ENCODE assay signal across 1 cellular context in the genomic region with DNA sequence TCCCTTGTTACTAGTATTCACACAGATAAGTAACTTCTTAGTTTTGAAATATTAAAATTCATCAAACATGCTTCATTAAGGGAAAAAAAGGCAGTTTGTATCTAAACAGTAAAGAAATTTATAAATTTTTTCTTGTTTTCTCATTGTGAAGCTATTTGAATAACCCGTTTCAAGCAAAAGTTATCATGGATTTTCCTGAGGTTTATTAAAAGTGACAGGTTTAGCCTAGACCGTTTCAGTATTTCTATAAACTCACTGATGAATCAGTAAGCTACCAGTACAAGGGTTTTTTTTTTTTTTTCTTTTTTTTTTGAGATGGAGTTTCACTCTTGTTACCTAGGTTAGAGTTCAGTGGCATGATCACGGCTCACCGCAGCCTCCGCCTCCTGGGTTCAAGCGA.
TF ChIP-seq lines count a peak whose summit lies in the region.

No MANE protein-coding gene starts in this region.

TF ChIP-seq in SK-N-SH treated with all-trans-retinoic acid at 6 μM for 48 hours, 23 proteins besides CTCF, POLR2A, EP300 and RAD21 (continued from another document):
- TF ChIP-seq ARNTL (CRISPR knock-in tag; IDR thresholded peaks at IDR 0.05; ENCODE audit: borderline replicate concordance, low read depth) (no peak), RARB (CRISPR knock-in tag; IDR thresholded peaks at IDR 0.05) (no peak), SNAI2 (CRISPR knock-in tag; IDR thresholded peaks at IDR 0.05) (no peak), ESRRG (CRISPR knock-in tag; IDR thresholded peaks at IDR 0.05) (no peak), OSR1 (CRISPR knock-in tag; IDR thresholded peaks at IDR 0.05) (no peak), ZC3H10 (CRISPR knock-in tag; IDR thresholded peaks at IDR 0.05) (no peak), ZNF8 (CRISPR knock-in tag; IDR thresholded peaks at IDR 0.05) (no peak), TCF4 (CRISPR knock-in tag; IDR thresholded peaks at IDR 0.05; ENCODE audit: borderline replicate concordance) (no peak), GLIS3 (CRISPR knock-in tag; IDR thresholded peaks at IDR 0.05) (no peak)
TF ChIP-seq in SK-N-SH treated with all-trans-retinoic acid at 6 μM for 48 hours: peak in this region for 0.
